In the genomic region with DNA sequence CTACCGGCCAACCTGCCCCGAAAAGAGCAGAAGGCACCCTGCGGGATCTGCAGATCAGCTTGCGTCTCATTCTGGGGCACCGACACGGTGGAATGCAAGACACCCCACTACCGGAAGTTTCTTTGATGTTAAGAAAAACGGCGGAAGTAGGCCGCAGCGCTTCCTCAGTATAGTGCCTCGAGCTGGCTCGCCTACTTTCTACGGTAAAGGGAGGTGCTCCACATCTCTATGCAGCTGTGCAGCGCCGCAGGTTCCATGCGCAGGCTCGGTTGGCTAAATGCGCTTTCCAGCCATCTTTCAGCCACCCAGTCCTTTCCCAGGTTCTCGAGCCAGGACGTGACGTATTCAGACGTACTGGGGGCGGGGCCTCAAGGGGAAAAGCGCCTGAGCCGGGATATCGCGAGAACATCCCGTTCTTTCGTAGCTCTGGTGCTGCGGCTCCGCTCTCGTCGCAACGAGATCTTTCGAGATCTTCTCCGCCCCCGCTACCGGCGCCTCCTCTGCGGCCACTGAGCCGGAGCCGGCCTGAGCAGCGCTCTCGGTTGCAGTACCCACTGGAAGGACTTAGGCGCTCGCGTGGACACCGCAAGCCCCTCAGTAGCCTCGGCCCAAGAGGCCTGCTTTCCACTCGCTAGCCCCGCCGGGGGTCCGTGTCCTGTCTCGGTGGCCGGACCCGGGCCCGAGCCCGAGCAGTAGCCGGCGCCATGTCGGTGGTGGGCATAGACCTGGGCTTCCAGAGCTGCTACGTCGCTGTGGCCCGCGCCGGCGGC, we compare ENCODE assay signal across 8 cellular contexts. TPM values are rescaled to one million over a fixed set of nuclear protein-coding genes. Genes with fewer than 3 reads are reported as not detected.
DNase-seq lines count a peak whose midpoint lies in the region; TF ChIP-seq lines count a peak whose summit lies in the region.

A gene (plus strand): TSS at position 467 of the 770 bp plus-strand sequence. CDS start 238 bp downstream, at position 705.

- peak within 1 kb of the TSS; percentile 96 for H3K27ac ChIP-seq in H9 (ENCODE audit: insufficient read length, low read depth, low read length)

- H3K23ac ChIP-seq in H9 (ENCODE audit: insufficient read length, low read depth, low read length), result no peak within 1 kb of the TSS

- peak within 1 kb of the TSS; percentile 92 to 93 for H3K4me3 Mint-ChIP-seq in H9
- peak within 1 kb of the TSS; percentile 95 to 98 (median 96) for H3K4me3 Mint-ChIP-seq in nephron
- peak within 1 kb of the TSS; percentile 95 for H3K4me3 Mint-ChIP-seq in stimulated activated naive CD8-positive, alpha-beta T cell treated with anti-CD3 and anti-CD28 coated beads, Interleukin-15, Interleukin-2, amounts not matched to agents 100 ng/mL and 50 ng/mL, for 24 hours

- no CpG with 5 or more reads among the region's 68 CpGs for WGBS in H9 (ENCODE audit: extremely low coverage, insufficient read length, low lambda C conversion rate)

- peak within 1 kb of the TSS; percentile 26; the same call in 1 of the 2 replicates for H3K4ac ChIP-seq in H9 (ENCODE audit: low read depth, low read length)

- peak within 1 kb of the TSS; percentile 90 for H3K4me2 ChIP-seq in H9 (ENCODE audit: insufficient read depth, insufficient read length, low read length)

- TF ChIP-seq CTCF in H9 (conservative IDR thresholded peaks at IDR 0.05) (no peak), fibroblast of the aortic adventitia (IDR thresholded peaks at IDR 0.05; ENCODE audit: insufficient read depth, low read length) (no peak), nephron (IDR thresholded peaks at IDR 0.05; ENCODE audit: unreplicated experiment in 3 of 3) (no peak)

- H2BK15ac ChIP-seq in H9 (ENCODE audit: low read depth, low read length), result no peak within 1 kb of the TSS

- peaks cover 42% of the 10 kb centered on the region for H3K79me2 ChIP-seq in H9 (ENCODE audit: insufficient read depth, low read length)

- H3K36me3 Mint-ChIP-seq in H9 (ENCODE audit: insufficient read depth in 1 of 3, low read depth in 3 of 3), result peaks cover 4 to 20% (median 12%) of the 10 kb centered on the region in 3 experiments; a peak in 6 of 7 replicates
- peaks cover 5% of the 10 kb centered on the region for H3K36me3 Mint-ChIP-seq in nephron (ENCODE audit: low read depth)
- peaks cover 33% of the 10 kb centered on the region for H3K36me3 Mint-ChIP-seq in stimulated activated naive CD8-positive, alpha-beta T cell treated with anti-CD3 and anti-CD28 coated beads, Interleukin-15, Interleukin-2, amounts not matched to agents 100 ng/mL and 50 ng/mL, for 24 hours (ENCODE audit: low read depth)

- peak within 1 kb of the TSS; percentile 3 for H2BK120ac ChIP-seq in H9 (ENCODE audit: low read depth, low read length, poor library complexity, severe bottlenecking)

- H4K91ac ChIP-seq in H9 (ENCODE audit: insufficient read length, low read depth, low read length), result peak within 1 kb of the TSS; percentile 45

- H2BK20ac ChIP-seq in H9 (ENCODE audit: low read depth, low read length, poor library complexity, severe bottlenecking), result no peak within 1 kb of the TSS

- peak; percentile 100 for DNase-seq in ELR (ENCODE audit: low read depth)
- DNase-seq in H9, result peak; percentile 98
- DNase-seq in MG63, result peak; percentile 99
- peak; percentile 94 for DNase-seq in SHP77 treated with DMSO at 0.1 percent for 48 hours (lab: John Stamatoyannopoulos, UW)
- DNase-seq in activated effector memory CD4-positive, alpha-beta T cell treated with anti-CD3 and anti-CD28 coated beads, Interleukin-2, amount 50 U/mL, for 16 hours, result peak; percentile 99
- DNase-seq in fibroblast of the aortic adventitia (ENCODE audit: low read depth), result peak; percentile 99

- H3K18ac ChIP-seq in H9 (ENCODE audit: insufficient read length, low read depth, low read length), result peak within 1 kb of the TSS; percentile 99

- peak within 1 kb of the TSS; percentile 79 for H4K5ac ChIP-seq in H9 (ENCODE audit: insufficient read length, low read depth, low read length)

- peak within 1 kb of the TSS; percentile 31 for H2BK12ac ChIP-seq in H9 (ENCODE audit: insufficient read length, low read depth, low read length)

- peak within 1 kb of the TSS; percentile 99 for H3K9ac ChIP-seq in H9 (ENCODE audit: extremely low read depth, insufficient read length, low read length)

- H3K23me2 ChIP-seq in H9 (ENCODE audit: insufficient read length, low read depth, low read length, poor library complexity, severe bottlenecking), result peaks cover 10% of the 10 kb centered on the region

- H3K36me3 ChIP-seq in MG63, result peaks cover 34% of the 10 kb centered on the region

- H3K27ac Mint-ChIP-seq in H9 (peak within 1 kb of the TSS; percentile 100), nephron (peak within 1 kb of the TSS; percentile 99 to 100 (median 100))
- peak within 1 kb of the TSS; percentile 99 for H3K27ac Mint-ChIP-seq in stimulated activated naive CD8-positive, alpha-beta T cell treated with anti-CD3 and anti-CD28 coated beads, Interleukin-15, Interleukin-2, amounts not matched to agents 100 ng/mL and 50 ng/mL, for 24 hours

- H3K79me1 ChIP-seq in H9 (ENCODE audit: insufficient read depth, low read depth, low read length, poor library complexity, severe bottlenecking), result no peaks in the 10 kb centered on the region

- H3K9me3 Mint-ChIP-seq in H9, result no peaks in the 10 kb centered on the region; a peak in 1 of 5 replicates
- H3K9me3 Mint-ChIP-seq in nephron, result no peaks in the 10 kb centered on the region
- H3K9me3 Mint-ChIP-seq in stimulated activated naive CD8-positive, alpha-beta T cell treated with anti-CD3 and anti-CD28 coated beads, Interleukin-15, Interleukin-2, amounts not matched to agents 100 ng/mL and 50 ng/mL, for 24 hours, result no peaks in the 10 kb centered on the region

- H3K27me3 ChIP-seq in H9 (ENCODE audit: insufficient read depth, low read length) (no peaks in the 10 kb centered on the region), MG63 (no peaks in the 10 kb centered on the region)

- H3K4me1 Mint-ChIP-seq in H9 (peaks cover 33 to 41% of the 10 kb centered on the region in 2 experiments), nephron (peaks cover 54% of the 10 kb centered on the region)
- H3K4me1 Mint-ChIP-seq in stimulated activated naive CD8-positive, alpha-beta T cell treated with anti-CD3 and anti-CD28 coated beads, Interleukin-15, Interleukin-2, amounts not matched to agents 100 ng/mL and 50 ng/mL, for 24 hours (ENCODE audit: low read depth), result peaks cover 61% of the 10 kb centered on the region

- H2AFZ ChIP-seq in H9 (ENCODE audit: low read length), result no peak within 1 kb of the TSS

- H3K4me3 ChIP-seq in MG63 (peak within 1 kb of the TSS; percentile 95), fibroblast of the aortic adventitia (ENCODE audit: low read depth, low read length) (peak within 1 kb of the TSS; percentile 93)

- no peak within 1 kb of the TSS for H2AK5ac ChIP-seq in H9 (ENCODE audit: insufficient read length, low read length)

- peaks cover 2% of the 10 kb centered on the region; the same call in 1 of the 2 replicates for H3K4me1 ChIP-seq in H9 (ENCODE audit: insufficient read depth, low read length)

- H3K27me3 Mint-ChIP-seq in H9 (ENCODE audit: low read depth), result no peaks in the 10 kb centered on the region
- H3K27me3 Mint-ChIP-seq in nephron (ENCODE audit: low read depth), result no peaks in the 10 kb centered on the region
- H3K27me3 Mint-ChIP-seq in stimulated activated naive CD8-positive, alpha-beta T cell treated with anti-CD3 and anti-CD28 coated beads, Interleukin-15, Interleukin-2, amounts not matched to agents 100 ng/mL and 50 ng/mL, for 24 hours, result no peaks in the 10 kb centered on the region

- H3K9me3 ChIP-seq in H9 (ENCODE audit: control insufficient read depth, low read depth, low read length) (no peaks in the 10 kb centered on the region), MG63 (peaks cover 2% of the 10 kb centered on the region; the same call in 1 of the 2 replicates)

- H3T11ph ChIP-seq in H9 (ENCODE audit: low read length), result peak within 1 kb of the TSS; percentile 0

- H3K14ac ChIP-seq in H9 (ENCODE audit: insufficient read depth, low read length), result peak within 1 kb of the TSS; percentile 97

- peak within 1 kb of the TSS; percentile 76 for H2BK5ac ChIP-seq in H9 (ENCODE audit: insufficient read length, low read length)

- peak within 1 kb of the TSS; percentile 53 for H3K56ac ChIP-seq in H9 (ENCODE audit: insufficient read length, low read depth, low read length)

- peak within 1 kb of the TSS; percentile 3 for H4K8ac ChIP-seq in H9 (replicated peaks; ENCODE audit: insufficient read length, low read depth, low read length)

- H4K20me1 ChIP-seq in H9 (ENCODE audit: control insufficient read depth, insufficient read depth, insufficient read length), result no peaks in the 10 kb centered on the region

RNA-seq across cellular contexts. Expression of the gene that starts here (rescaled TPM):
- total RNA-seq in H9 (2021) (293 and 300 TPM in 2 replicates), fibroblast of the aortic adventitia (ENCODE audit: low replicate concordance) (128 and 169 TPM in 2 replicates)
- 300 and 358 TPM in 2 replicates for total RNA-seq in MG63 (2014; rRNA removed; shearing (Covaris generic); ENCODE audit: low replicate concordance)

Comparison
In these comparisons a context has a peak if more than half of its experiments do, and no peak if none do; other contexts are left out.
1. Peak in every context shown above with its lines: DNase-seq, H3K4me3 ChIP-seq and H3K27ac ChIP-seq.